ENCODE assay signal across 24 cellular contexts in the genomic region with DNA sequence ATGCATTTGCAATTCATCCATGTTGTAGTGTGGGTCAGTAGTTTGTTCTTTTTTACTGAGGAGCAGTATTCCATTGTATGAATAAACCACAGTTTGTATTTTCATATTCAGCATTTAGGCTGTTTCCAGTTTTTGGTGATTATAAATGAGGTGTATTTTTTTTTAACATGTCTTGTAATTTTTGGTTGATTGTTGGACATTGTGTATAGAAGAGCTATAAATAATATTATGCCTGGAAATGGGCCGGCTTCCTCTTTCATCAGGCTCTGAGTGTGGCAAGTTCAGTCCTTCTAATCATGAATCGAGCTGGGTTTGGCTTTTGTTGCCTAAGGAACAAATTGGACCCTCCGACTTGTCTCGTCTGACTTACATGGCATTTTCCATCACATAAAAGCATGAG.
"Had no signal": no experiment of that assay in that cellular context is flagged by ENCODE, and none has a peak within 500 bp of the region (broad histone marks: within the 10 kb centered on the region; RNA-seq: fewer than 3 reads in every experiment).

No MANE protein-coding gene starts in this region.

- H3K4me3 ChIP-seq: stomach, suprapubic skin, testis, thoracic aorta, thyroid gland, tibial artery, tibial nerve, transverse colon, upper lobe of left lung, upper lobe of right lung, uterus, vagina had no signal

- H3K36me3 ChIP-seq: stomach, suprapubic skin, thoracic aorta, thyroid gland, tibial artery, transverse colon, upper lobe of left lung, upper lobe of right lung, uterus, vagina had no signal

- H3K9me3 ChIP-seq: testis, thyroid gland, uterus had no signal

- H3K4me1 ChIP-seq: suprapubic skin, testis, thyroid gland, tibial artery, transverse colon, upper lobe of left lung, upper lobe of right lung, uterus had no signal

- DNase-seq: stimulated activated CD4-positive, alpha-beta T cell treated with anti-CD3 and anti-CD28 coated beads, Interleukin-2, amount 100 ng/mL, for 48 hours; stimulated activated CD4-positive, alpha-beta T cell treated with anti-CD3 and anti-CD28 coated beads, Interleukin-4, amount 100 ng/mL, for 1 hour; stimulated activated CD4-positive, alpha-beta T cell treated with anti-CD3 and anti-CD28 coated beads, Interleukin-4, amount 100 ng/mL, for 24 hours; stimulated activated CD4-positive, alpha-beta T cell treated with anti-CD3 and anti-CD28 coated beads, Interleukin-4, amount 100 ng/mL, for 4 hours; stimulated activated CD8-positive, alpha-beta memory T cell treated with anti-CD3 and anti-CD28 coated beads, Interleukin-4, amount 100 ng/mL, for 48 hours; stimulated activated naive B cell treated with anti-CD40 and anti-IgM and Interleukin-4, amounts not matched to agents 10 μg/mL and 1 μg/mL and 100 μg/mL, for 72 hours; stimulated activated naive CD4-positive, alpha-beta T cell; stimulated activated naive CD4-positive, alpha-beta T cell treated with Interleukin-2 at 50 U/mL for 16 hours; stimulated activated naive CD8-positive, alpha-beta T cell treated with anti-CD3 and anti-CD28 coated beads, Interleukin-15, amount 100 ng/mL, for 72 hours; stimulated activated naive CD8-positive, alpha-beta T cell treated with anti-CD3 and anti-CD28 coated beads, Interleukin-15, Interleukin-2, amounts not matched to agents 100 U/mL and 50 U/mL, for 24 hours; stomach; substantia nigra; testis; thyroid gland; tibial artery; transverse colon; trophoblast cell; upper lobe of left lung; upper lobe of right lung; uterus had no signal

- H3K27ac ChIP-seq: stomach, suprapubic skin, testis, thoracic aorta, thyroid gland, tibial artery, tibial nerve, transverse colon, upper lobe of left lung, upper lobe of right lung, uterus, vagina had no signal
